Comparison of ENCODE assay signal across 23 cellular contexts in genomic region chr11:11626128-11626527, GRCh38. TPM values are rescaled to one million over a fixed set of nuclear protein-coding genes. Genes with fewer than 3 reads are reported as not detected.
DNase-seq lines count a peak whose midpoint lies in the region; ATAC-seq and TF ChIP-seq lines count a peak whose summit lies in the region.
"Had no signal": no experiment of that assay in that cellular context is flagged by ENCODE, and none has a peak within 500 bp of the region (broad histone marks: within the 10 kb centered on the region; RNA-seq: fewer than 3 reads in every experiment).

No MANE protein-coding gene starts in this region.

- no peak overlapping the region for H3K27ac Mint-ChIP-seq in glutamatergic neuron (ENCODE audit: unreplicated experiment)
- H3K27ac Mint-ChIP-seq: GM23338, IgD-negative memory B cell had no signal

- H3K4me3 Mint-ChIP-seq in glutamatergic neuron (ENCODE audit: unreplicated experiment), result no peak overlapping the region
- H3K4me3 Mint-ChIP-seq: CD8-positive, alpha-beta memory T cell; GM23338; IgD-negative memory B cell had no signal

- TF ChIP-seq CTCF in glutamatergic neuron (IDR thresholded peaks at IDR 0.05; ENCODE audit: partially characterized antibody, unreplicated experiment), result no peak

- H3K4me1 Mint-ChIP-seq in glutamatergic neuron (ENCODE audit: low read depth, unreplicated experiment), result peaks cover 10% of the 10 kb centered on the region

- peaks cover 3% of the 10 kb centered on the region for H3K27me3 Mint-ChIP-seq in glutamatergic neuron (ENCODE audit: unreplicated experiment)

- DNase-seq in Daoy (ENCODE audit: low read depth), result peak; percentile 27
- DNase-seq in LHCN-M2 (ENCODE audit: low read depth), result peak; percentile 54
- peak; percentile 9 for DNase-seq in T1000 (lab: John Stamatoyannopoulos, UW)
- DNase-seq in kidney tubule cell (ENCODE audit: low spot score), result peak; percentile 67
- DNase-seq in G401 (ENCODE audit: low spot score), result no peak
- no peak for DNase-seq in glutamatergic neuron
- DNase-seq in NCI-H2196 treated with DMSO at 0.1 percent for 48 hours (lab: John Stamatoyannopoulos, UW; ENCODE audit: unreplicated experiment), result no peak
- DNase-seq: AML-193; C1 segment of cervical spinal cord; CD8-positive, alpha-beta memory T cell; DMS79; NCI-H1092; NCI-H1436; NCI-H1930; NCI-H2227 treated with DMSO at 0.1 percent for 48 hours; NCI-H510A treated with DMSO at 0.1 percent for 48 hours; NCI-H82; Peyer's patch; T-helper 1 cell had no signal

- ATAC-seq in HG02840 (IDR thresholded peaks at IDR 0.05; ENCODE audit: low FRiP score, unreplicated experiment), result no peak
- ATAC-seq: GM23338, Right ventricle myocardium inferior had no signal

- in situ Hi-C loops in G401 (cut with HindIII; ENCODE audit: low sequenced_read_pairs), result no loop called here

- H3K36me3 Mint-ChIP-seq in glutamatergic neuron (ENCODE audit: unreplicated experiment), result no peaks in the 10 kb centered on the region
- H3K36me3 Mint-ChIP-seq: CD8-positive, alpha-beta memory T cell; IgD-negative memory B cell had no signal

- no peaks in the 10 kb centered on the region for H3K9me3 Mint-ChIP-seq in glutamatergic neuron (ENCODE audit: unreplicated experiment)
- H3K9me3 Mint-ChIP-seq: CD8-positive, alpha-beta memory T cell; GM23338; IgD-negative memory B cell had no signal

RNA-seq across cellular contexts. Expression of gene GALNT18, which starts 4.3 kb away (rescaled TPM):
- 5.9 and 6.9 TPM in 2 replicates for total RNA-seq in Daoy (2014; rRNA removed; shearing (Covaris generic))
- total RNA-seq in LHCN-M2 (2014; rRNA removed) (4.0 and 5.1 TPM in 2 replicates), glutamatergic neuron (ENCODE audit: unreplicated experiment) (76.9 TPM)
- polyA plus RNA-seq in LHCN-M2 (2012), result 4.8 TPM
- total RNA-seq in G401 (2014; rRNA removed; shearing (Covaris generic)), result 0.06 TPM in 1 of 2 replicates, not detected in the other
- polyA plus RNA-seq: CD8-positive, alpha-beta memory T cell; IgD-negative memory B cell had no signal

Comparison
In these comparisons a context has a peak if more than half of its experiments do, and no peak if none do; other contexts are left out.
1. DNase-seq: peak in Daoy (single experiment), LHCN-M2 (single experiment), T1000 (single experiment) and kidney tubule cell (single experiment); none in G401 (single experiment), glutamatergic neuron (single experiment) and NCI-H2196 treated with DMSO at 0.1 percent for 48 hours (single experiment).